ENCODE assay signal across 30 cellular contexts in genomic region chr6:110430236-110430635, GRCh38. TPM values are rescaled to one million over a fixed set of nuclear protein-coding genes. Genes with fewer than 3 reads are reported as not detected.
DNase-seq lines count a peak whose midpoint lies in the region; ATAC-seq and TF ChIP-seq lines count a peak whose summit lies in the region.
"Had no signal": no experiment of that assay in that cellular context is flagged by ENCODE, and none has a peak within 500 bp of the region (broad histone marks: within the 10 kb centered on the region; RNA-seq: fewer than 3 reads in every experiment).

No MANE protein-coding gene starts in this region.

- DNase-seq in DMS79 (lab: John Stamatoyannopoulos, UW): peak; percentile 23
- DNase-seq in H7: peak; percentile 43
- DNase-seq in NCI-H2107 treated with DMSO at 0.1 percent for 48 hours (lab: John Stamatoyannopoulos, UW; ENCODE audit: unreplicated experiment): peak; percentile 21
- DNase-seq in epithelial cell of esophagus (ENCODE audit: low read depth): peak; percentile 13
- DNase-seq in HuH-7.5 (ENCODE audit: low spot score): no peak
- no peak for DNase-seq in NCI-H1105 (lab: John Stamatoyannopoulos, UW)
- DNase-seq in activated naive CD4-positive, alpha-beta T cell treated with anti-CD3 and anti-CD28 coated beads for 36 hours: no peak
- DNase-seq: activated CD4-positive, CD25-positive, alpha-beta regulatory T cell; activated CD8-positive, alpha-beta memory T cell treated with anti-CD3 and anti-CD28 coated beads, Interleukin-2, amount 10 ng/mL, durations not matched to agents 7 days and 5 days; activated naive CD4-positive, alpha-beta T cell treated with Interleukin-2 at 50 U/mL for 16 hours; activated T-cell treated with anti-CD3 and anti-CD28 coated beads, Interleukin-2, amount 50 U/mL, for 72 hours; adrenal gland; brain microvascular endothelial cell; C1 segment of cervical spinal cord; Caco-2; head of caudate nucleus; left cardiac atrium; mammary epithelial cell; MG63; NCI-H1694; stimulated activated naive CD8-positive, alpha-beta T cell treated with anti-CD3 and anti-CD28 coated beads, Interleukin-15, Interleukin-2, amounts not matched to agents 100 U/mL and 50 U/mL, for 24 hours; T-cell had no signal

- CTCF ChIA-PET in activated naive CD4-positive, alpha-beta T cell treated with anti-CD3 and anti-CD28 coated beads for 36 hours (lab: Charles Lee): no interaction called here

- H3K9me3 Mint-ChIP-seq in activated naive CD4-positive, alpha-beta T cell treated with anti-CD3 and anti-CD28 coated beads for 36 hours: no peaks in the 10 kb centered on the region
- H3K9me3 Mint-ChIP-seq: activated T-cell treated with anti-CD3 and anti-CD28 coated beads, Interleukin-2, amount 50 U/mL, for 72 hours had no signal

- H3K27me3 Mint-ChIP-seq in activated naive CD4-positive, alpha-beta T cell treated with anti-CD3 and anti-CD28 coated beads for 36 hours (ENCODE audit: low read depth): peaks cover 13% of the 10 kb centered on the region

- no peaks in the 10 kb centered on the region for H3K36me3 ChIP-seq in H7 (replicated peaks; ENCODE audit: control insufficient read depth, insufficient read depth, low read length)
- H3K36me3 ChIP-seq: adrenal gland, brain microvascular endothelial cell, MG63 had no signal

- no peak overlapping the region for H3K4me3 ChIP-seq in H7 (ENCODE audit: insufficient read depth, low read depth, low read length)
- H3K4me3 ChIP-seq in epithelial cell of esophagus (ENCODE audit: low read length): no peak overlapping the region
- H3K4me3 ChIP-seq: adrenal gland, MG63 had no signal

- H3K27ac Mint-ChIP-seq in activated naive CD4-positive, alpha-beta T cell treated with anti-CD3 and anti-CD28 coated beads for 36 hours: no peak overlapping the region
- H3K27ac Mint-ChIP-seq: activated CD8-positive, alpha-beta memory T cell treated with anti-CD3 and anti-CD28 coated beads, Interleukin-2, amount 10 ng/mL, durations not matched to agents 7 days and 5 days; activated T-cell treated with anti-CD3 and anti-CD28 coated beads, Interleukin-2, amount 50 U/mL, for 72 hours; nephron; T-cell had no signal

- H3K4me3 Mint-ChIP-seq in activated naive CD4-positive, alpha-beta T cell treated with anti-CD3 and anti-CD28 coated beads for 36 hours: no peak overlapping the region
- H3K4me3 Mint-ChIP-seq: activated CD8-positive, alpha-beta memory T cell treated with anti-CD3 and anti-CD28 coated beads, Interleukin-2, amount 10 ng/mL, durations not matched to agents 7 days and 5 days; activated T-cell treated with anti-CD3 and anti-CD28 coated beads, Interleukin-2, amount 50 U/mL, for 72 hours; nephron; T-cell had no signal

- intact Hi-C loops in activated naive CD4-positive, alpha-beta T cell treated with anti-CD3 and anti-CD28 coated beads for 36 hours (cut with micrococcal nuclease): no loop called here

- H3K4me1 Mint-ChIP-seq in activated naive CD4-positive, alpha-beta T cell treated with anti-CD3 and anti-CD28 coated beads for 36 hours (ENCODE audit: low read depth): no peaks in the 10 kb centered on the region
- H3K4me1 Mint-ChIP-seq: activated CD8-positive, alpha-beta memory T cell treated with anti-CD3 and anti-CD28 coated beads, Interleukin-2, amount 10 ng/mL, durations not matched to agents 7 days and 5 days; T-cell had no signal

- no peak for TF ChIP-seq CTCF in epithelial cell of esophagus (IDR thresholded peaks at IDR 0.05; ENCODE audit: insufficient read depth, low read depth, low read length, missing control alignments)

- ATAC-seq in HG03196 (IDR thresholded peaks at IDR 0.05; ENCODE audit: unreplicated experiment): no peak
- ATAC-seq: activated CD8-positive, alpha-beta memory T cell treated with anti-CD3 and anti-CD28 coated beads, Interleukin-2, amount 10 ng/mL, durations not matched to agents 7 days and 5 days; activated T-cell treated with anti-CD3 and anti-CD28 coated beads, Interleukin-2, amount 50 U/mL, for 72 hours; left cardiac atrium; stimulated activated naive CD8-positive, alpha-beta T cell treated with anti-CD3 and anti-CD28 coated beads, Interleukin-15, Interleukin-2, amounts not matched to agents 100 U/mL and 50 U/mL, for 24 hours; T-cell had no signal

- no peaks in the 10 kb centered on the region for H3K27me3 ChIP-seq in H7 (ENCODE audit: control insufficient read depth, insufficient read depth, low read length)

- no peaks in the 10 kb centered on the region for H3K36me3 Mint-ChIP-seq in activated naive CD4-positive, alpha-beta T cell treated with anti-CD3 and anti-CD28 coated beads for 36 hours (ENCODE audit: low read depth)
- H3K36me3 Mint-ChIP-seq: activated CD8-positive, alpha-beta memory T cell treated with anti-CD3 and anti-CD28 coated beads, Interleukin-2, amount 10 ng/mL, durations not matched to agents 7 days and 5 days; T-cell had no signal

RNA-seq across cellular contexts. Expression of gene DDO, which starts 14.9 kb away (rescaled TPM):
- not detected in 2 replicates for total RNA-seq in H7 (2014; rRNA removed; shearing (Covaris generic))
- total RNA-seq in activated naive CD4-positive, alpha-beta T cell treated with anti-CD3 and anti-CD28 coated beads for 36 hours: not detected
- total RNA-seq: activated CD8-positive, alpha-beta memory T cell treated with anti-CD3 and anti-CD28 coated beads, Interleukin-2, amount 10 ng/mL, durations not matched to agents 7 days and 5 days; activated T-cell treated with anti-CD3 and anti-CD28 coated beads, Interleukin-2, amount 50 U/mL, for 72 hours; Caco-2; chondrocyte; osteocyte; T-cell had no signal

RNA-seq across cellular contexts. Expression of gene SLC22A16, which starts 46.2 kb away (rescaled TPM):
- not detected in 2 replicates for total RNA-seq in H7 (2014; rRNA removed; shearing (Covaris generic))
- total RNA-seq in activated naive CD4-positive, alpha-beta T cell treated with anti-CD3 and anti-CD28 coated beads for 36 hours: not detected
- total RNA-seq: activated CD8-positive, alpha-beta memory T cell treated with anti-CD3 and anti-CD28 coated beads, Interleukin-2, amount 10 ng/mL, durations not matched to agents 7 days and 5 days; activated T-cell treated with anti-CD3 and anti-CD28 coated beads, Interleukin-2, amount 50 U/mL, for 72 hours; Caco-2; chondrocyte; H4; mucosa of gallbladder; NCI-H460; osteocyte; SK-MEL-5; T-cell had no signal

Comparison
In these comparisons a context has a peak if more than half of its experiments do, and no peak if none do; other contexts are left out.
1. DNase-seq: peak in DMS79 (single experiment), H7 (single experiment), NCI-H2107 treated with DMSO at 0.1 percent for 48 hours (single experiment) and epithelial cell of esophagus (single experiment); none in HuH-7.5 (single experiment), NCI-H1105 (single experiment) and activated naive CD4-positive, alpha-beta T cell treated with anti-CD3 and anti-CD28 coated beads for 36 hours (single experiment).